Comparison of ENCODE assay signal across 25 cellular contexts in the genomic region with DNA sequence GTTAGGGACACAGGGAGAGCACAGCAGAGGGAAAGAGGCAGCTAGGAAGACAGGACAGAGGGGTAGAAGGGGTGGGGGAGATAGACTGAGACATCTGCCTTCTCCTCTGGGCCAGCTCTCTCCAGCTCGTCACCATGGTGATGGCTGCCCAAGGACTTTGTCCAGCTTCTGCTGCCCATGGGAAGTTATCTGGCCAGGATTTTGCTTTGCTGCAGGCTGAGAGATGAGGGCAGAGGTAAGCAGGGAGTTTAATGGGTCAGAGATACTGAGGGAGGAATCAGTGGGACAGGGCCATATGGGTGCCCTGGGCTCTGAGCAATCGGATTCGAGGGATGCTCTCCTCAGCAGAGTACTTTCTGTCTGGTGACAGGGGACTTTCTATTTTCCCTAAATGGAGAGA. TPM values are rescaled to one million over a fixed set of nuclear protein-coding genes. Genes with fewer than 3 reads are reported as not detected.
DNase-seq lines count a peak whose midpoint lies in the region; ATAC-seq and TF ChIP-seq lines count a peak whose summit lies in the region.
"Had no signal": no experiment of that assay in that cellular context is flagged by ENCODE, and none has a peak within 500 bp of the region (broad histone marks: within the 10 kb centered on the region; RNA-seq: fewer than 3 reads in every experiment).

No MANE protein-coding gene starts in this region.

- no peaks in the 10 kb centered on the region for H3K36me3 Mint-ChIP-seq in nephron (ENCODE audit: low read depth)
- H3K36me3 Mint-ChIP-seq: CD8-positive, alpha-beta T cell; memory B cell had no signal

- no peaks in the 10 kb centered on the region for H3K36me3 ChIP-seq in aorta (ENCODE audit: control insufficient read depth in 1 of 2, insufficient read depth in 2 of 2, low read length in 1 of 2)
- H3K36me3 ChIP-seq: HAP-1, heart right ventricle, tibial nerve had no signal

- no peak for TF ChIP-seq CTCF in dorsolateral prefrontal cortex (IDR thresholded peaks at IDR 0.05 in 54 of 56, conservative IDR thresholded peaks at IDR 0.05 in 2 of 56; ENCODE audit: low read depth in 1 of 56, partially characterized antibody in 56 of 56)
- TF ChIP-seq CTCF in nephron (IDR thresholded peaks at IDR 0.05; ENCODE audit: unreplicated experiment in 3 of 3) = no peak
- no peak for TF ChIP-seq CTCF in GM10266 (IDR thresholded peaks at IDR 0.05; ENCODE audit: control insufficient read depth, insufficient read depth, low read depth, missing control alignments)

- H3K27me3 Mint-ChIP-seq in nephron (ENCODE audit: low read depth) = peaks cover 23% of the 10 kb centered on the region

- intact Hi-C loops in Right ventricle myocardium inferior (cut with DNase I) = no loop called here
- intact Hi-C loops in right cardiac atrium (cut with DNase I) = no loop called here
- intact Hi-C loops in dorsolateral prefrontal cortex (cut with DNase I) = loop anchor here in 1 of 2 donors (5.0 kb wide), 1 partner anchor 34 kb away; a partner anchor contains a TSS
- intact Hi-C loops in aorta (cut with DNase I) = no loop called here

- H3K27me3 ChIP-seq in right cardiac atrium (ENCODE audit: control insufficient read depth, insufficient read depth) = no peaks in the 10 kb centered on the region
- no peaks in the 10 kb centered on the region for H3K27me3 ChIP-seq in dorsolateral prefrontal cortex
- H3K27me3 ChIP-seq in aorta (ENCODE audit: control insufficient read depth in 1 of 2, insufficient read depth in 2 of 2, low read length in 1 of 2) = no peaks in the 10 kb centered on the region
- H3K27me3 ChIP-seq: heart right ventricle, tibial nerve had no signal

- H3K9me3 Mint-ChIP-seq in nephron = no peaks in the 10 kb centered on the region
- H3K9me3 Mint-ChIP-seq: CD8-positive, alpha-beta T cell; endodermal cell; memory B cell had no signal

- H3K27ac ChIP-seq in right cardiac atrium (ENCODE audit: low read length) (no peak overlapping the region), dorsolateral prefrontal cortex (peak overlapping the region in 58 of 59 donors; percentile 1 to 99 (median 95)), aorta (ENCODE audit: low read depth in 1 of 2, low read length in 2 of 2) (no peak overlapping the region)
- H3K27ac ChIP-seq: heart right ventricle, KMS-11 had no signal

- H3K4me1 Mint-ChIP-seq in nephron = peaks cover 25% of the 10 kb centered on the region
- H3K4me1 Mint-ChIP-seq: memory B cell had no signal

- ATAC-seq in Right ventricle myocardium inferior (no peak), right cardiac atrium (no peak), aorta (ENCODE audit: low FRiP score) (no peak), HG03520 (IDR thresholded peaks at IDR 0.05; ENCODE audit: unreplicated experiment) (no peak)
- ATAC-seq: CD8-positive, alpha-beta T cell; heart right ventricle had no signal

- DNase-seq in Right ventricle myocardium inferior (ENCODE audit: missing footprints) = peak; percentile 9
- no peak for DNase-seq in right cardiac atrium
- DNase-seq in dorsolateral prefrontal cortex = peak in 2 of 10 donors; percentile 30 to 44
- DNase-seq in NCI-H1930 (lab: John Stamatoyannopoulos, UW) = no peak
- DNase-seq in aorta = no peak
- no peak for DNase-seq in GM10266 (ENCODE audit: extremely low spot score)
- DNase-seq: activated CD4-positive, alpha-beta T cell treated with anti-CD3 and anti-CD28 coated beads, Interleukin-2, amount 50 U/mL, for 4 hours; activated naive CD4-positive, alpha-beta T cell; activated T-cell treated with anti-CD3 and anti-CD28 coated beads for 4 hours; CD8-positive, alpha-beta T cell; EL; endodermal cell; heart right ventricle; NCI-H1048; NCI-H226; stimulated activated naive CD4-positive, alpha-beta T cell had no signal

- H3K4me3 ChIP-seq in right cardiac atrium (ENCODE audit: low read length) (no peak overlapping the region), dorsolateral prefrontal cortex (no peak overlapping the region), aorta (ENCODE audit: low read length in 2 of 2) (no peak overlapping the region)
- H3K4me3 ChIP-seq: HAP-1, heart right ventricle, tibial nerve had no signal

- H3K9me3 ChIP-seq in right cardiac atrium (ENCODE audit: control insufficient read depth, low read length) = no peaks in the 10 kb centered on the region
- H3K9me3 ChIP-seq in aorta (ENCODE audit: control insufficient read depth, low read length) = no peaks in the 10 kb centered on the region
- H3K9me3 ChIP-seq: HAP-1, heart right ventricle, tibial nerve had no signal

- H3K4me3 Mint-ChIP-seq in nephron = no peak overlapping the region
- H3K4me3 Mint-ChIP-seq: CD8-positive, alpha-beta T cell; endodermal cell; memory B cell had no signal

- H3K27ac Mint-ChIP-seq in nephron = peak overlapping the region in 2 of 3 experiments; percentile 32 to 85
- H3K27ac Mint-ChIP-seq: CD8-positive, alpha-beta T cell; endodermal cell; memory B cell had no signal

- WGBS in right cardiac atrium = 81% methylated on average over 3 of the region's 3 CpGs
- 84 to 86% methylated on average over 3 of the region's 3 CpGs for WGBS in aorta, 2 donors

- H3K4me1 ChIP-seq in right cardiac atrium (ENCODE audit: control insufficient read depth, insufficient read depth, low read length) (no peaks in the 10 kb centered on the region), aorta (ENCODE audit: control insufficient read depth in 1 of 2, insufficient read depth in 2 of 2, low read length in 2 of 2) (no peaks in the 10 kb centered on the region)

RNA-seq across cellular contexts. Expression of a gene that starts 34.5 kb away (rescaled TPM):
- total RNA-seq in Right ventricle myocardium inferior (0.08 TPM), right cardiac atrium (under 1 TPM in 3 of 4 donors, not detected in 1; 0.06 to 0.21 (median 0.11) TPM), dorsolateral prefrontal cortex (100 to 1,000 TPM in 3 of 120 experiments, 10 to 100 TPM in 117; 26.2 to 167 (median 58.0) TPM), aorta (under 1 TPM in 1 of 2 donors, not detected in 1; 0.06 TPM)
- polyA plus RNA-seq in right cardiac atrium (0.20 TPM), aorta (not detected)
- total RNA-seq: CD8-positive, alpha-beta T cell; chondrocyte; fibroblast of lung had no signal
- polyA plus RNA-seq: fibroblast of lung, neural cell had no signal

RNA-seq across cellular contexts. Expression of a gene that starts 56.3 kb away (rescaled TPM):
- total RNA-seq in Right ventricle myocardium inferior (64.6 TPM), right cardiac atrium (10 to 100 TPM; 60.9 to 75.3 (median 66.7) TPM), dorsolateral prefrontal cortex (100 to 1,000 TPM in 119 of 120 experiments, 10 to 100 TPM in 1; 88.0 to 248 (median 166) TPM), aorta (10 to 100 TPM; 66.3 to 87.7 TPM)
- polyA plus RNA-seq in right cardiac atrium (32.0 TPM), aorta (10 to 100 TPM; 21.8 to 32.2 TPM)

Comparison
In these comparisons a context has a peak if more than half of its experiments do, and no peak if none do; other contexts are left out.
1. H3K27ac ChIP-seq: peak in dorsolateral prefrontal cortex (58 of 59); none in right cardiac atrium (single experiment) and aorta (0 of 2).
2. RNA of a gene that starts 34.5 kb away (total RNA-seq): 26.2 to 167 TPM in dorsolateral prefrontal cortex; 0.06 to 0.21 TPM in right cardiac atrium, 0.08 TPM in Right ventricle myocardium inferior (single experiment) and 0.06 TPM in aorta; every median in the first group is over 10 times any median in the second.